Comparison of ENCODE assay signal across 1 cellular context in the genomic region with DNA sequence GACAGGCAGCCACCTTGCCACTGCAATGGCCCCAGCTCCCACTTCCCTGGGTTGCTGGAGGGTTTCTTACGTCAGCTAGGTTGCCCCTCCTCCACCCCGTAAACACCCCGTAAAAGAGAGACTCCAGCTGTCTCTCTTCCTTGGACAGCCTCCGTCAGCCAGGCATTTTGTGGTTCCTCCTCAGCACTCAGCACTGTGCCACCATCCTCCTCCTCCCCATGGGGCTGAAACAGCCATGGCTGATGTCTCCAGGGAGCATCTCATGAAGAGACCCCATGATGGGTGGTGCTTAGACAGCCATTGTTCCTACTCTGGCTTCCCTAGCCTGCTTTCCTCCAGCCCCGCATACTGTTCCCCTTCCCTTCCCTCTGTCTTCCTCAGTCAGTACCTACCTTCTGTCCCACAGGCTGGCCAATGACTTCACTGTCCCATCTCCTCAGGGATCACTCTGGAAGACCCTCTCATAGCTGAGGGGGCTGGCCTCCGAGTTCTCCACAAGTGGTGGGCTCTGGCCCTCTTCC.
TF ChIP-seq lines count a peak whose summit lies in the region.

No MANE protein-coding gene starts in this region.

TF ChIP-seq in GM23338, 12 proteins besides CTCF, POLR2A, EP300 and RAD21 (continued from another document):
- TF ChIP-seq ZNF331 (CRISPR knock-in tag; IDR thresholded peaks at IDR 0.05; ENCODE audit: low read depth) (no peak), STAT1 (IDR thresholded peaks at IDR 0.05; ENCODE audit: unreplicated experiment) (no peak), JUNB (IDR thresholded peaks at IDR 0.05; ENCODE audit: unreplicated experiment) (no peak), EZH2 (IDR thresholded peaks at IDR 0.05; ENCODE audit: low read depth, unreplicated experiment) (no peak), CREB1 (CRISPR knock-in tag; IDR thresholded peaks at IDR 0.05; ENCODE audit: low read depth) (no peak), ZNF114 (CRISPR knock-in tag; IDR thresholded peaks at IDR 0.05) (no peak)
- TF ChIP-seq, protein P1, sequence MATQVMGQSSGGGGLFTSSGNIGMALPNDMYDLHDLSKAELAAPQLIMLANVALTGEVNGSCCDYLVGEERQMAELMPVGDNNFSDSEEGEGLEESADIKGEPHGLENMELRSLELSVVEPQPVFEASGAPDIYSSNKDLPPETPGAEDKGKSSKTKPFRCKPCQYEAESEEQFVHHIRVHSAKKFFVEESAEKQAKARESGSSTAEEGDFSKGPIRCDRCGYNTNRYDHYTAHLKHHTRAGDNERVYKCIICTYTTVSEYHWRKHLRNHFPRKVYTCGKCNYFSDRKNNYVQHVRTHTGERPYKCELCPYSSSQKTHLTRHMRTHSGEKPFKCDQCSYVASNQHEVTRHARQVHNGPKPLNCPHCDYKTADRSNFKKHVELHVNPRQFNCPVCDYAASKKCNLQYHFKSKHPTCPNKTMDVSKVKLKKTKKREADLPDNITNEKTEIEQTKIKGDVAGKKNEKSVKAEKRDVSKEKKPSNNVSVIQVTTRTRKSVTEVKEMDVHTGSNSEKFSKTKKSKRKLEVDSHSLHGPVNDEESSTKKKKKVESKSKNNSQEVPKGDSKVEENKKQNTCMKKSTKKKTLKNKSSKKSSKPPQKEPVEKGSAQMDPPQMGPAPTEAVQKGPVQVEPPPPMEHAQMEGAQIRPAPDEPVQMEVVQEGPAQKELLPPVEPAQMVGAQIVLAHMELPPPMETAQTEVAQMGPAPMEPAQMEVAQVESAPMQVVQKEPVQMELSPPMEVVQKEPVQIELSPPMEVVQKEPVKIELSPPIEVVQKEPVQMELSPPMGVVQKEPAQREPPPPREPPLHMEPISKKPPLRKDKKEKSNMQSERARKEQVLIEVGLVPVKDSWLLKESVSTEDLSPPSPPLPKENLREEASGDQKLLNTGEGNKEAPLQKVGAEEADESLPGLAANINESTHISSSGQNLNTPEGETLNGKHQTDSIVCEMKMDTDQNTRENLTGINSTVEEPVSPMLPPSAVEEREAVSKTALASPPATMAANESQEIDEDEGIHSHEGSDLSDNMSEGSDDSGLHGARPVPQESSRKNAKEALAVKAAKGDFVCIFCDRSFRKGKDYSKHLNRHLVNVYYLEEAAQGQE (IDR thresholded peaks at IDR 0.05; ENCODE audit: unreplicated experiment) = no peak
TF ChIP-seq in GM23338: peak in this region for 0.
